In the genomic region with DNA sequence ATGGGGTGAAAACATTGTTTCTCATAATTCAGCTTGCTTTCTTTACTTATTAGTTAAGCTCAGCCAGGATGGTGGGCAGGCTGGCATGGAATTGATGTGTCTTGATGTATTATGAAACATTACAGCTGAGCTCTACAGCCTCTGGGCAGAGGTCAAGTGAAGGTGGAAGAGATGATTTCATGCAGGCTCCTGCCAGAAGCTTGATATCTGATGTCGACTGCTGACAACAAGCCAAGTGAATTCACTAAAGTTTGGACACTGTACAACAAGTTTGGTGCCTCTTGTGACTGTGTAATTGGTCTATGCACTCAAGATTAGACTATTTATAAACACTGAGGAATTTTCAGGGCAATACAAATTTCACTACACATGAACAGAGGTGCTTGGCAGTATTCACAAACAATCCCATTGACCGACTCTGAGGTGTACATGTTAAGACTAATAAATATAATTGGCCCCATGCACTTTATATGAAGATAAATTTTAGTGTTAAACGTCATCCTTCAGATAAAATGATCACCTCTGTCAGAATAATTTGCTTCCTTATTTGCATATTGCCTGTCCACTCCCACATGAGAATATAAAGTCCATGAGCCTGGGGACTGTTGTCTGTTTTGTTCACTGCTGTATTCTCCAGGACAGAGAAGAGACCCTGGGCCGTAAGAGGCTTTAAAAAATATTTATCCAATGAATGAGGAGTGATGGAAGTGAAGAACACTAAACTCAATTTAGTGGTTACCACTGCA, we compare ENCODE assay signal across 1 cellular context.
TF ChIP-seq lines count a peak whose summit lies in the region.

No MANE protein-coding gene starts in this region.

TF ChIP-seq in IMR-90, 13 proteins besides CTCF, POLR2A, EP300 and RAD21 (continued from another document):
- TF ChIP-seq ELK1 (IDR thresholded peaks at IDR 0.05; ENCODE audit: borderline replicate concordance, low read depth, low read length) (no peak), NFE2L2 (IDR thresholded peaks at IDR 0.05; ENCODE audit: low read depth, low read length) (no peak), SMC3 (IDR thresholded peaks at IDR 0.05; ENCODE audit: low read depth, low read length) (no peak), MXI1 (IDR thresholded peaks at IDR 0.05; ENCODE audit: borderline replicate concordance, low read depth, low read length) (no peak), USF2 (IDR thresholded peaks at IDR 0.05; ENCODE audit: low read depth, low read length) (no peak)
